ENCODE assay signal across 13 cellular contexts in genomic region chr3:24583004-24583403, GRCh38.
DNase-seq lines count a peak whose midpoint lies in the region; ATAC-seq, FAIRE-seq and TF ChIP-seq lines count a peak whose summit lies in the region.
"Had no signal": no experiment of that assay in that cellular context is flagged by ENCODE, and none has a peak within 500 bp of the region (broad histone marks: within the 10 kb centered on the region; RNA-seq: fewer than 3 reads in every experiment).

No MANE protein-coding gene starts in this region.

- peaks cover 12% of the 10 kb centered on the region for H3K27me3 Mint-ChIP-seq in chondrocyte (ENCODE audit: low read depth)
- H3K27me3 Mint-ChIP-seq: activated naive CD8-positive, alpha-beta T cell treated with anti-CD3 and anti-CD28 coated beads, Interleukin-2, amount 50 U/mL, for 24 hours had no signal

- no peak overlapping the region for H3K27ac Mint-ChIP-seq in chondrocyte (ENCODE audit: unreplicated experiment)
- H3K27ac Mint-ChIP-seq: activated CD8-positive, alpha-beta T cell treated with anti-CD3 and anti-CD28 coated beads, Interleukin-2, amount 10 ng/mL, durations not matched to agents 7 days and 5 days; activated naive CD8-positive, alpha-beta T cell treated with anti-CD3 and anti-CD28 coated beads, Interleukin-2, amount 50 U/mL, for 24 hours; CD14-positive monocyte had no signal

- no peak overlapping the region for H3K4me3 Mint-ChIP-seq in chondrocyte (ENCODE audit: unreplicated experiment)
- H3K4me3 Mint-ChIP-seq: activated CD8-positive, alpha-beta T cell treated with anti-CD3 and anti-CD28 coated beads, Interleukin-2, amount 10 ng/mL, durations not matched to agents 7 days and 5 days; activated naive CD8-positive, alpha-beta T cell treated with anti-CD3 and anti-CD28 coated beads, Interleukin-2, amount 50 U/mL, for 24 hours; CD14-positive monocyte had no signal

- no peak overlapping the region for H3K4me3 ChIP-seq in liver (ENCODE audit: low read depth in 1 of 3, low read length in 3 of 3)

- peak; percentile 86 to 89 for TF ChIP-seq RAD21 in liver (IDR thresholded peaks at IDR 0.05)

- H3K4me1 Mint-ChIP-seq in chondrocyte (ENCODE audit: low read depth), result no peaks in the 10 kb centered on the region
- H3K4me1 Mint-ChIP-seq: activated naive CD8-positive, alpha-beta T cell treated with anti-CD3 and anti-CD28 coated beads, Interleukin-2, amount 50 U/mL, for 24 hours; CD14-positive monocyte had no signal

- peaks cover 0 to 7% (median 0%) of the 10 kb centered on the region in 4 donors for H3K4me1 ChIP-seq in liver (ENCODE audit: control insufficient read depth in 4 of 4, insufficient read depth in 4 of 4, low read length in 3 of 4)

- no peak overlapping the region for H3K27ac ChIP-seq in liver (ENCODE audit: low read depth in 1 of 2, low read length in 2 of 2)

- TF ChIP-seq CTCF in AG09319 (IDR thresholded peaks at IDR 0.05; ENCODE audit: low read depth, low read length) (peak; percentile 43), chondrocyte (IDR thresholded peaks at IDR 0.05) (peak; percentile 75), liver (IDR thresholded peaks at IDR 0.05; ENCODE audit: low read depth, low read length, missing input control) (peak; percentile 54)

- no peak for ATAC-seq in GM18870 (IDR thresholded peaks at IDR 0.05; ENCODE audit: unreplicated experiment)
- no peak for ATAC-seq in activated CD4-positive, CD25-positive, alpha-beta regulatory T cell treated with anti-CD3 and anti-CD28 coated beads, Interleukin-2, amount 50 U/mL, for 24 hours
- ATAC-seq: activated CD8-positive, alpha-beta T cell treated with anti-CD3 and anti-CD28 coated beads, Interleukin-2, amount 10 ng/mL, durations not matched to agents 7 days and 5 days; activated naive CD8-positive, alpha-beta T cell treated with anti-CD3 and anti-CD28 coated beads, Interleukin-2, amount 50 U/mL, for 24 hours had no signal

- FAIRE-seq in urothelium cell line (lab: Jason Lieb, UNC), result no peak
- FAIRE-seq: endothelial cell of umbilical vein had no signal

- no peak for DNase-seq in AG09319 (ENCODE audit: extremely low read depth, low read depth)
- DNase-seq in LHCN-M2 (ENCODE audit: low read depth), result peak; percentile 34
- DNase-seq in chondrocyte (ENCODE audit: low spot score), result no peak
- DNase-seq in occipital lobe (lab: John Stamatoyannopoulos, UW), result no peak
- DNase-seq in urothelium cell line (ENCODE audit: low spot score), result no peak
- DNase-seq: activated CD8-positive, alpha-beta T cell treated with anti-CD3 and anti-CD28 coated beads, Interleukin-2, amount 10 ng/mL, durations not matched to agents 7 days and 5 days; activated naive CD8-positive, alpha-beta T cell treated with anti-CD3 and anti-CD28 coated beads, Interleukin-2, amount 50 U/mL, for 24 hours; NCI-H187 treated with DMSO at 0.1 percent for 48 hours had no signal

- H3K36me3 ChIP-seq in liver (ENCODE audit: control insufficient read depth in 4 of 4, insufficient read depth in 3 of 4, low read depth in 1 of 4, low read length in 3 of 4), result no peaks in the 10 kb centered on the region

- no peaks in the 10 kb centered on the region for H3K9me3 ChIP-seq in liver (ENCODE audit: control insufficient read depth in 4 of 4, low read length in 3 of 4)

- no peaks in the 10 kb centered on the region for H3K9me3 Mint-ChIP-seq in chondrocyte (ENCODE audit: low read depth)
- H3K9me3 Mint-ChIP-seq: activated naive CD8-positive, alpha-beta T cell treated with anti-CD3 and anti-CD28 coated beads, Interleukin-2, amount 50 U/mL, for 24 hours; CD14-positive monocyte had no signal

- 72% methylated on average over 5 of the region's 5 CpGs for WGBS in liver

- H3K27me3 ChIP-seq in liver (ENCODE audit: control insufficient read depth in 4 of 4, insufficient read depth in 4 of 4, low read length in 3 of 4), result no peaks in the 10 kb centered on the region

- no peak overlapping the region for H3K9ac ChIP-seq in liver (ENCODE audit: low read depth in 1 of 2, low read length in 2 of 2)

- H3K36me3 Mint-ChIP-seq in chondrocyte (ENCODE audit: low read depth), result no peaks in the 10 kb centered on the region
- H3K36me3 Mint-ChIP-seq: CD14-positive monocyte had no signal

TF ChIP-seq in liver, 16 proteins besides CTCF, POLR2A, EP300 and RAD21:
- no peak for TF ChIP-seq MAX (IDR thresholded peaks at IDR 0.05)
- no peak for TF ChIP-seq EGR1 (IDR thresholded peaks at IDR 0.05; ENCODE audit: low read depth in 2 of 2)
- TF ChIP-seq FOXA2 (IDR thresholded peaks at IDR 0.05), result no peak
- no peak for TF ChIP-seq SP1 (IDR thresholded peaks at IDR 0.05)
- no peak for TF ChIP-seq YY1 (IDR thresholded peaks at IDR 0.05)
- no peak for TF ChIP-seq ZBTB33 (IDR thresholded peaks at IDR 0.05)
- no peak for TF ChIP-seq NR2F2 (IDR thresholded peaks at IDR 0.05)
- TF ChIP-seq RXRA (IDR thresholded peaks at IDR 0.05), result no peak
- no peak for TF ChIP-seq HNF4A (conservative IDR thresholded peaks at IDR 0.05)
- no peak for TF ChIP-seq GABPA (IDR thresholded peaks at IDR 0.05 in 1 of 2, conservative IDR thresholded peaks at IDR 0.05 in 1 of 2)
- no peak for TF ChIP-seq FOXA1 (IDR thresholded peaks at IDR 0.05)
- TF ChIP-seq TAF1 (conservative IDR thresholded peaks at IDR 0.05), result no peak
- TF ChIP-seq JUND (IDR thresholded peaks at IDR 0.05), result no peak
- TF ChIP-seq ATF3 (IDR thresholded peaks at IDR 0.05), result no peak
- TF ChIP-seq REST (IDR thresholded peaks at IDR 0.05), result no peak
- TF ChIP-seq HNF4G (IDR thresholded peaks at IDR 0.05), result no peak
